In genomic region chr1:220137006-220137794, GRCh38 we compare ENCODE assay signal across 12 cellular contexts. TPM values are rescaled to one million over a fixed set of nuclear protein-coding genes. Genes with fewer than 3 reads are reported as not detected.
DNase-seq lines count a peak whose midpoint lies in the region; ATAC-seq and TF ChIP-seq lines count a peak whose summit lies in the region.
"Had no signal": no experiment of that assay in that cellular context is flagged by ENCODE, and none has a peak within 500 bp of the region (broad histone marks: within the 10 kb centered on the region; RNA-seq: fewer than 3 reads in every experiment).

No MANE protein-coding gene starts in this region.

- H3K27me3 ChIP-seq in right atrium auricular region, result no peaks in the 10 kb centered on the region
- no peaks in the 10 kb centered on the region for H3K27me3 ChIP-seq in aorta (ENCODE audit: control insufficient read depth in 1 of 2, insufficient read depth in 2 of 2, low read length in 1 of 2)

- H3K9me3 ChIP-seq in right atrium auricular region (no peaks in the 10 kb centered on the region), aorta (ENCODE audit: control insufficient read depth, low read length) (no peaks in the 10 kb centered on the region)

- peaks cover 13% of the 10 kb centered on the region for H3K4me1 Mint-ChIP-seq in stimulated activated naive CD8-positive, alpha-beta T cell treated with anti-CD3 and anti-CD28 coated beads, Interleukin-15, Interleukin-2, amounts not matched to agents 100 ng/mL and 50 ng/mL, for 24 hours (ENCODE audit: low read depth)
- peaks cover 11% of the 10 kb centered on the region for H3K4me1 Mint-ChIP-seq in activated CD4-positive, alpha-beta memory T cell treated with anti-CD3 and anti-CD28 coated beads for 36 hours (ENCODE audit: low read depth)

- peak overlapping the region; percentile 39 to 49 for H3K27ac ChIP-seq in right atrium auricular region
- H3K27ac ChIP-seq in aorta (ENCODE audit: low read depth in 1 of 2, low read length in 2 of 2), result peak overlapping the region in 1 of 2 donors; percentile 43

- DNase-seq in stimulated activated naive CD8-positive, alpha-beta T cell treated with anti-CD3 and anti-CD28 coated beads, Interleukin-15, Interleukin-2, amounts not matched to agents 100 U/mL and 50 U/mL, for 24 hours, result no peak
- no peak for DNase-seq in activated CD4-positive, alpha-beta memory T cell treated with anti-CD3 and anti-CD28 coated beads for 36 hours
- no peak for DNase-seq in right atrium auricular region (ENCODE audit: low spot score)
- DNase-seq in aorta, result no peak
- no peak for DNase-seq in epidermal melanocyte (ENCODE audit: insufficient read length, low spot score)
- no peak for DNase-seq in NCI-H2227 (lab: John Stamatoyannopoulos, UW; ENCODE audit: unreplicated experiment)
- no peak for DNase-seq in activated gamma-delta T cell treated with Interleukin-2 at 50 U/mL for 16 hours
- DNase-seq: caudate nucleus; glutamatergic neuron; stimulated activated CD4-positive, alpha-beta T cell treated with anti-CD3 and anti-CD28 coated beads, Interleukin-4, amount 100 ng/mL, for 1 hour; trophoblast cell had no signal

- POLR2A ChIA-PET in activated CD4-positive, alpha-beta memory T cell treated with anti-CD3 and anti-CD28 coated beads for 36 hours (lab: Charles Lee), result no interaction called here

- CTCF ChIA-PET in activated CD4-positive, alpha-beta memory T cell treated with anti-CD3 and anti-CD28 coated beads for 36 hours (lab: Charles Lee), result interaction anchor here (0.5 to 1.4 kb wide), 2 partner anchors 24 to 341 kb away, joined by 3 to 10 read pairs; no protein-coding TSS in a partner anchor

- H3K27me3 Mint-ChIP-seq in stimulated activated naive CD8-positive, alpha-beta T cell treated with anti-CD3 and anti-CD28 coated beads, Interleukin-15, Interleukin-2, amounts not matched to agents 100 ng/mL and 50 ng/mL, for 24 hours, result no peaks in the 10 kb centered on the region
- no peaks in the 10 kb centered on the region for H3K27me3 Mint-ChIP-seq in activated CD4-positive, alpha-beta memory T cell treated with anti-CD3 and anti-CD28 coated beads for 36 hours

- no peaks in the 10 kb centered on the region for H3K4me1 ChIP-seq in right atrium auricular region
- H3K4me1 ChIP-seq in aorta (ENCODE audit: control insufficient read depth in 1 of 2, insufficient read depth in 2 of 2, low read length in 2 of 2), result no peaks in the 10 kb centered on the region

- peaks cover 72% of the 10 kb centered on the region for H3K36me3 Mint-ChIP-seq in stimulated activated naive CD8-positive, alpha-beta T cell treated with anti-CD3 and anti-CD28 coated beads, Interleukin-15, Interleukin-2, amounts not matched to agents 100 ng/mL and 50 ng/mL, for 24 hours (ENCODE audit: low read depth)
- peaks cover 37% of the 10 kb centered on the region for H3K36me3 Mint-ChIP-seq in activated CD4-positive, alpha-beta memory T cell treated with anti-CD3 and anti-CD28 coated beads for 36 hours

- intact Hi-C loops in activated CD4-positive, alpha-beta memory T cell treated with anti-CD3 and anti-CD28 coated beads for 36 hours (cut with micrococcal nuclease), result loop anchor here (2.0 kb wide), 1 partner anchor 24 kb away; no protein-coding TSS in a partner anchor
- intact Hi-C loops in aorta (cut with DNase I), result no loop called here

- H3K36me3 ChIP-seq in right atrium auricular region, result peaks cover 45% of the 10 kb centered on the region
- no peaks in the 10 kb centered on the region for H3K36me3 ChIP-seq in aorta (ENCODE audit: control insufficient read depth in 1 of 2, insufficient read depth in 2 of 2, low read length in 1 of 2)

- H3K9me3 Mint-ChIP-seq in stimulated activated naive CD8-positive, alpha-beta T cell treated with anti-CD3 and anti-CD28 coated beads, Interleukin-15, Interleukin-2, amounts not matched to agents 100 ng/mL and 50 ng/mL, for 24 hours, result no peaks in the 10 kb centered on the region
- H3K9me3 Mint-ChIP-seq in activated CD4-positive, alpha-beta memory T cell treated with anti-CD3 and anti-CD28 coated beads for 36 hours, result no peaks in the 10 kb centered on the region

- H3K4me3 ChIP-seq in right atrium auricular region, result peak overlapping the region in 1 of 2 donors; percentile 29
- no peak overlapping the region for H3K4me3 ChIP-seq in aorta (ENCODE audit: low read length in 2 of 2)

- ATAC-seq in stimulated activated naive CD8-positive, alpha-beta T cell treated with anti-CD3 and anti-CD28 coated beads, Interleukin-15, Interleukin-2, amounts not matched to agents 100 U/mL and 50 U/mL, for 24 hours, result no peak
- ATAC-seq in aorta (ENCODE audit: low FRiP score), result peak; percentile 70

- 63 to 71% methylated on average over 9 of the region's 9 CpGs for WGBS in aorta, 2 donors

- H3K4me3 Mint-ChIP-seq in stimulated activated naive CD8-positive, alpha-beta T cell treated with anti-CD3 and anti-CD28 coated beads, Interleukin-15, Interleukin-2, amounts not matched to agents 100 ng/mL and 50 ng/mL, for 24 hours, result no peak overlapping the region
- no peak overlapping the region for H3K4me3 Mint-ChIP-seq in activated CD4-positive, alpha-beta memory T cell treated with anti-CD3 and anti-CD28 coated beads for 36 hours

- TF ChIP-seq CTCF in right atrium auricular region (IDR thresholded peaks at IDR 0.05), result no peak

- peak overlapping the region; percentile 12 for H3K27ac Mint-ChIP-seq in stimulated activated naive CD8-positive, alpha-beta T cell treated with anti-CD3 and anti-CD28 coated beads, Interleukin-15, Interleukin-2, amounts not matched to agents 100 ng/mL and 50 ng/mL, for 24 hours
- peak overlapping the region; percentile 62 for H3K27ac Mint-ChIP-seq in activated CD4-positive, alpha-beta memory T cell treated with anti-CD3 and anti-CD28 coated beads for 36 hours

RNA-seq across cellular contexts. Expression of gene IARS2, which starts 43.3 kb away (rescaled TPM):
- total RNA-seq in activated CD4-positive, alpha-beta memory T cell treated with anti-CD3 and anti-CD28 coated beads for 36 hours, result 10 to 100 TPM; 77.6 to 79.2 TPM
- total RNA-seq in right atrium auricular region (10 to 100 TPM; 44.2 to 71.3 TPM), aorta (10 to 100 TPM; 46.0 to 54.5 TPM)
- polyA plus RNA-seq in aorta, result 10 to 100 TPM; 17.0 to 36.1 TPM

RNA-seq across cellular contexts. Expression of gene BPNT1, which starts 47.6 kb away (rescaled TPM):
- total RNA-seq in activated CD4-positive, alpha-beta memory T cell treated with anti-CD3 and anti-CD28 coated beads for 36 hours, result 10 to 100 TPM; 20.5 to 25.8 TPM
- total RNA-seq in right atrium auricular region (10 to 100 TPM; 14.4 to 20.3 TPM), aorta (10 to 100 TPM; 18.3 to 20.0 TPM)
- 10 to 100 TPM; 19.4 to 19.9 TPM for polyA plus RNA-seq in aorta
